23 cellular contexts compared by ENCODE assay signal in genomic region chr20:57941121-57941522, GRCh38.
DNase-seq lines count a peak whose midpoint lies in the region; ATAC-seq, FAIRE-seq and TF ChIP-seq lines count a peak whose summit lies in the region.
"Had no signal": no experiment of that assay in that cellular context is flagged by ENCODE, and none has a peak within 500 bp of the region (broad histone marks: within the 10 kb centered on the region; RNA-seq: fewer than 3 reads in every experiment).

No MANE protein-coding gene starts in this region.

- H3K9ac ChIP-seq in BLaER1 treated with 17β-estradiol and CSF1 and Interleukin-3, amounts not matched to agents 10 nM and 100 nM, result no peak overlapping the region
- no peak overlapping the region for H3K9ac ChIP-seq in trophoblast cell (ENCODE audit: low read length)
- H3K9ac ChIP-seq: neural progenitor cell had no signal

- no peak overlapping the region for H3K27ac ChIP-seq in BLaER1 treated with 17β-estradiol and CSF1 and Interleukin-3, amounts not matched to agents 10 nM and 100 nM
- H3K27ac ChIP-seq in pancreas (peak overlapping the region in 3 of 4 donors; percentile 10 to 70 (median 64)), trophoblast cell (ENCODE audit: low read depth, low read length) (no peak overlapping the region)
- H3K27ac ChIP-seq: neural progenitor cell, testis had no signal

- peaks cover 12 to 23% (median 16%) of the 10 kb centered on the region in 10 experiments; a peak in 19 of 20 replicates for H3K4me1 ChIP-seq in BLaER1 treated with 17β-estradiol and CSF1 and Interleukin-3, amounts not matched to agents 10 nM and 100 nM
- H3K4me1 ChIP-seq in pancreas, result no peaks in the 10 kb centered on the region
- H3K4me1 ChIP-seq in trophoblast cell (ENCODE audit: control insufficient read depth in 1 of 2, insufficient read depth in 2 of 2, low read length in 2 of 2), result peaks cover 0 to 9% of the 10 kb centered on the region in 2 experiments
- H3K4me1 ChIP-seq: neural progenitor cell, testis had no signal

- intact Hi-C loops in pancreas (cut with DNase I), result no loop called here

- no peak overlapping the region for H2BK5ac ChIP-seq in trophoblast cell (ENCODE audit: low read depth, low read length, poor library complexity)

- no peak overlapping the region for H3K18ac ChIP-seq in trophoblast cell (ENCODE audit: low read length)

- ATAC-seq in pancreas (peak; percentile 38 to 78 (median 75)), HG02973 (IDR thresholded peaks at IDR 0.05; ENCODE audit: unreplicated experiment) (no peak)
- ATAC-seq: activated naive CD4-positive, alpha-beta T cell treated with anti-CD3 and anti-CD28 coated beads, Interleukin-2, amount 50 U/mL, for 72 hours had no signal

- peaks cover 0 to 5% (median 0%) of the 10 kb centered on the region in 11 experiments; a peak in 2 of 22 replicates for H3K9me3 ChIP-seq in BLaER1 treated with 17β-estradiol and CSF1 and Interleukin-3, amounts not matched to agents 10 nM and 100 nM (replicated peaks in 1 of 11)
- H3K9me3 ChIP-seq in pancreas (no peaks in the 10 kb centered on the region), trophoblast cell (ENCODE audit: insufficient read depth, low read depth, low read length) (no peaks in the 10 kb centered on the region)
- H3K9me3 ChIP-seq: testis had no signal

- DNase-seq in NCI-H748 (lab: John Stamatoyannopoulos, UW; ENCODE audit: unreplicated experiment) (peak; percentile 83), islet precursor cell (peak; percentile 49), pancreas (peak in 3 of 6 donors; percentile 39 to 48 (median 45)), trophoblast cell (no peak), NCI-H1105 treated with DMSO at 0.1 percent for 48 hours (lab: John Stamatoyannopoulos, UW) (no peak)
- DNase-seq in activated effector memory CD4-positive, alpha-beta T cell treated with Interleukin-2 at 50 U/mL for 16 hours, result no peak
- DNase-seq: ACHN; activated CD4-positive, alpha-beta T cell treated with anti-CD3 and anti-CD28 coated beads, Interleukin-2, amount 50 U/mL, for 4 hours; H9; head of caudate nucleus; KG1; MM.1S; NCI-H1436 treated with DMSO at 0.1 percent for 48 hours; NCI-H510A; SIG-M5; stimulated activated CD4-positive, alpha-beta T cell treated with anti-CD3 and anti-CD28 coated beads, Interleukin-15, amount 100 ng/mL, for 24 hours; stimulated activated naive CD4-positive, alpha-beta T cell treated with Interleukin-2 at 50 U/mL for 16 hours; testis had no signal

- no peak for FAIRE-seq in pancreas (lab: Jason Lieb, UNC)
- FAIRE-seq: RCC 7860 had no signal

- no peak overlapping the region for H3K4ac ChIP-seq in trophoblast cell (ENCODE audit: low read depth, low read length)

- H3K23ac ChIP-seq in trophoblast cell (ENCODE audit: low read length), result no peak overlapping the region

- no peak overlapping the region for H3K14ac ChIP-seq in trophoblast cell (ENCODE audit: low read length)

- H4K91ac ChIP-seq in trophoblast cell (ENCODE audit: low read depth, low read length), result no peak overlapping the region

- H4K8ac ChIP-seq in trophoblast cell (ENCODE audit: low read depth, low read length), result no peak overlapping the region

- no peaks in the 10 kb centered on the region for H3K27me3 ChIP-seq in BLaER1 treated with 17β-estradiol and CSF1 and Interleukin-3, amounts not matched to agents 10 nM and 100 nM
- no peaks in the 10 kb centered on the region for H3K27me3 ChIP-seq in pancreas
- no peaks in the 10 kb centered on the region for H3K27me3 ChIP-seq in trophoblast cell (ENCODE audit: insufficient read depth, low read length)
- H3K27me3 ChIP-seq: neural progenitor cell, testis had no signal

- no peak overlapping the region for H4K12ac ChIP-seq in trophoblast cell (ENCODE audit: low read depth, low read length)

- no peaks in the 10 kb centered on the region for H3K79me1 ChIP-seq in trophoblast cell (ENCODE audit: low read length)

- no peak overlapping the region for H2BK12ac ChIP-seq in trophoblast cell (ENCODE audit: low read length)

- peak overlapping the region in 6 of 11 experiments; percentile 24 to 64 (median 41); a peak in 8 of 22 replicates for H3K4me2 ChIP-seq in BLaER1 treated with 17β-estradiol and CSF1 and Interleukin-3, amounts not matched to agents 10 nM and 100 nM
- H3K4me2 ChIP-seq in trophoblast cell (ENCODE audit: low read length), result no peak overlapping the region
- H3K4me2 ChIP-seq: neural progenitor cell had no signal

- no peak overlapping the region for H2AK5ac ChIP-seq in trophoblast cell (ENCODE audit: low read length)

- H4K20me1 ChIP-seq in BLaER1 treated with 17β-estradiol and CSF1 and Interleukin-3, amounts not matched to agents 10 nM and 100 nM, result peaks cover 0 to 14% (median 0%) of the 10 kb centered on the region in 11 experiments; a peak in 1 of 22 replicates

- no peak for TF ChIP-seq CTCF in pancreas (IDR thresholded peaks at IDR 0.05)

- 22 to 29% methylated on average over 11 of the region's 11 CpGs for WGBS in pancreas, 2 donors
- WGBS in trophoblast cell (ENCODE audit: extremely low coverage, insufficient coverage, insufficient read length), result no CpG with 5 or more reads among the region's 11 CpGs

- H2AFZ ChIP-seq in trophoblast cell (ENCODE audit: insufficient read depth, low read length, poor library complexity), result no peak overlapping the region
- H2AFZ ChIP-seq: neural progenitor cell had no signal

- H3K36me3 ChIP-seq in BLaER1 treated with 17β-estradiol and CSF1 and Interleukin-3, amounts not matched to agents 10 nM and 100 nM, result no peaks in the 10 kb centered on the region
- H3K36me3 ChIP-seq in pancreas (no peaks in the 10 kb centered on the region), trophoblast cell (ENCODE audit: control insufficient read depth in 1 of 2, insufficient read depth in 2 of 2, low read length in 2 of 2) (no peaks in the 10 kb centered on the region)
- H3K36me3 ChIP-seq: neural progenitor cell had no signal

- no peak overlapping the region for H2BK120ac ChIP-seq in trophoblast cell (ENCODE audit: insufficient read depth, low read length, poor library complexity)

- no peak overlapping the region for H3K4me3 ChIP-seq in BLaER1 treated with 17β-estradiol and CSF1 and Interleukin-3, amounts not matched to agents 10 nM and 100 nM
- H3K4me3 ChIP-seq in pancreas (no peak overlapping the region), trophoblast cell (ENCODE audit: low read depth, low read length) (no peak overlapping the region)
- H3K4me3 ChIP-seq: neural progenitor cell, testis had no signal

- H3K79me2 ChIP-seq in trophoblast cell (ENCODE audit: control insufficient read depth, insufficient read depth, low read length, poor library complexity), result no peaks in the 10 kb centered on the region

Comparison
In these comparisons a context has a peak if more than half of its experiments do, and no peak if none do; other contexts are left out.
1. H3K27ac ChIP-seq: peak in pancreas (3 of 4); none in BLaER1 treated with 17β-estradiol and CSF1 and Interleukin-3, amounts not matched to agents 10 nM and 100 nM (0 of 11) and trophoblast cell (single experiment).
2. DNase-seq: peak in NCI-H748 (single experiment) and islet precursor cell (single experiment); none in trophoblast cell (0 of 2), activated effector memory CD4-positive, alpha-beta T cell treated with Interleukin-2 at 50 U/mL for 16 hours (single experiment) and NCI-H1105 treated with DMSO at 0.1 percent for 48 hours (single experiment).